20 cellular contexts compared by ENCODE assay signal in the genomic region with DNA sequence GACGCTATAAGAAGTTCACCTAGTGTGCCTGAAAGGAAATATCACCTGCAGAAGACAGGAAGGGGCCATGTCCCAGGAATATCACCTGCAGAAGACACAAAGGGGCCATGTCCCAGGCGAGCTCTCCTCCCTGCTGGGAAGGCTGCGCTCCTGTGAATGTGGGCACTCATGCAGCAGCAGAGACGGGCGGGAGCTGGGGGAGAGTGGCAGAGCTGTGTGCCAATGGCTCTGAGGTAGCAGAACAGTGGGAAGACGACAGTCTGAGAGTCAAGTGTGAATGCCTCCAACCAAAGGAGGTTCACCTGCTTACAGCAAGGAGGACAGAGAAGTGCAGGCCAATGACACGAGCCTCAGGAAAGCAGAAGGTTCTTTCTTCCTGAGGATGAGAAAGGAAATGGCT.
DNase-seq lines count a peak whose midpoint lies in the region; ATAC-seq, FAIRE-seq and TF ChIP-seq lines count a peak whose summit lies in the region.
"Had no signal": no experiment of that assay in that cellular context is flagged by ENCODE, and none has a peak within 500 bp of the region (broad histone marks: within the 10 kb centered on the region; RNA-seq: fewer than 3 reads in every experiment).

No MANE protein-coding gene starts in this region.

- no peak for FAIRE-seq in H1 (lab: Jason Lieb, UNC)
- FAIRE-seq: GM12878, GM19239 had no signal

- H3K23ac ChIP-seq in H1 (ENCODE audit: insufficient read length): no peak overlapping the region

- peak overlapping the region; percentile 86; the same call in 1 of the 2 replicates for H2AK5ac ChIP-seq in H1 (ENCODE audit: low read depth, low read length)

- H2BK15ac ChIP-seq in H1 (ENCODE audit: low read length): no peak overlapping the region

- no peak overlapping the region for H3K9ac ChIP-seq in H1 (replicated peaks in 1 of 4; ENCODE audit: extremely low read depth in 1 of 4, low read depth in 3 of 4, low read length in 3 of 4)
- no peak overlapping the region for H3K9ac ChIP-seq in neural progenitor cell
- H3K9ac ChIP-seq: BLaER1 treated with 17β-estradiol and CSF1 and Interleukin-3, amounts not matched to agents 10 nM and 100 nM had no signal

- no peaks in the 10 kb centered on the region for H3K9me3 Mint-ChIP-seq in neural progenitor cell
- H3K9me3 Mint-ChIP-seq: CD8-positive, alpha-beta T cell had no signal

- DNase-seq in D341Med (ENCODE audit: low spot score) (peak; percentile 15), NCI-H146 treated with DMSO at 0.1 percent for 48 hours (lab: John Stamatoyannopoulos, UW; ENCODE audit: unreplicated experiment) (peak; percentile 30), H1 (ENCODE audit: low read depth in 1 of 2, low spot score in 2 of 2) (no peak), neural progenitor cell (ENCODE audit: low spot score) (peak; percentile 50), SJCRH30 (no peak)
- DNase-seq in stimulated activated CD4-positive, alpha-beta T cell treated with anti-CD3 and anti-CD28 coated beads, Interleukin-2, amount 100 ng/mL, for 24 hours: no peak
- DNase-seq: 8988T; Calu3; CD8-positive, alpha-beta T cell; DMS 273 treated with DMSO at 0.1 percent for 48 hours; DMS53; DND-41; EL; HCEC 1CT had no signal

- H2BK12ac ChIP-seq in H1 (ENCODE audit: low read depth, low read length): no peak overlapping the region

- no peak for TF ChIP-seq EP300 in H1 (IDR thresholded peaks at IDR 0.05; ENCODE audit: borderline replicate concordance in 1 of 2, low read depth in 2 of 2, low read length in 2 of 2)

- H3K79me1 ChIP-seq in H1 (ENCODE audit: low read depth, low read length): no peaks in the 10 kb centered on the region

- H3K27me3 Mint-ChIP-seq in neural progenitor cell (ENCODE audit: insufficient read depth, low read depth): peaks cover 9% of the 10 kb centered on the region

- no peak overlapping the region for H3K18ac ChIP-seq in H1 (ENCODE audit: extremely low read depth, low read length)

- H3K36me3 Mint-ChIP-seq in neural progenitor cell: no peaks in the 10 kb centered on the region
- H3K36me3 Mint-ChIP-seq: CD8-positive, alpha-beta T cell had no signal

- H3K9me3 ChIP-seq in H1 (ENCODE audit: insufficient read depth in 2 of 2, low read depth in 1 of 2, low read length in 1 of 2) (no peaks in the 10 kb centered on the region), neural progenitor cell (ENCODE audit: low read depth) (no peaks in the 10 kb centered on the region), SJCRH30 (replicated peaks) (no peaks in the 10 kb centered on the region)

- no peak overlapping the region for H3K4ac ChIP-seq in H1 (replicated peaks; ENCODE audit: insufficient read length, low read depth, low read length)

- H4K8ac ChIP-seq in H1 (ENCODE audit: extremely low read depth, insufficient read depth, low read length): peak overlapping the region; percentile 62; the same call in 1 of the 2 replicates

- no peak for TF ChIP-seq RAD21 in H1 (IDR thresholded peaks at IDR 0.05 in 1 of 2, conservative IDR thresholded peaks at IDR 0.05 in 1 of 2; ENCODE audit: low read depth in 2 of 2, low read length in 2 of 2)

- H3K79me2 ChIP-seq in H1 (ENCODE audit: control insufficient read depth in 1 of 2, insufficient read depth in 2 of 2, low read length in 2 of 2) (no peaks in the 10 kb centered on the region), neural progenitor cell (ENCODE audit: low read depth) (no peaks in the 10 kb centered on the region)

- no peak overlapping the region for H4K5ac ChIP-seq in H1 (ENCODE audit: insufficient read length, low read depth, low read length)

- H3K4me2 ChIP-seq in H1 (ENCODE audit: insufficient read depth in 1 of 2, low read depth in 2 of 2, low read length in 2 of 2) (no peak overlapping the region), neural progenitor cell (no peak overlapping the region)

- no peaks in the 10 kb centered on the region for H3K23me2 ChIP-seq in H1 (ENCODE audit: low read depth, low read length)

- no peak overlapping the region for H4K91ac ChIP-seq in H1 (replicated peaks; ENCODE audit: insufficient read length, low read length)

- H2BK120ac ChIP-seq in H1 (replicated peaks; ENCODE audit: low read depth, low read length): no peak overlapping the region

- H3K27me3 ChIP-seq in H1 (replicated peaks in 1 of 4; ENCODE audit: control insufficient read depth in 3 of 4, extremely low read depth in 1 of 4, insufficient read depth in 3 of 4, low read length in 3 of 4) (no peaks in the 10 kb centered on the region), neural progenitor cell (no peaks in the 10 kb centered on the region), SJCRH30 (no peaks in the 10 kb centered on the region)
- H3K27me3 ChIP-seq: BLaER1 treated with 17β-estradiol and CSF1 and Interleukin-3, amounts not matched to agents 10 nM and 100 nM had no signal

- no peak overlapping the region for H3K14ac ChIP-seq in H1 (ENCODE audit: insufficient read length)

- H3K4me1 ChIP-seq in H1 (replicated peaks in 1 of 4; ENCODE audit: control insufficient read depth in 3 of 4, insufficient read depth in 4 of 4, low read length in 3 of 4) (no peaks in the 10 kb centered on the region; a peak in 1 of 7 replicates), neural progenitor cell (peaks cover 33% of the 10 kb centered on the region), SJCRH30 (no peaks in the 10 kb centered on the region)

- H3F3A ChIP-seq in neural progenitor cell (ENCODE audit: low read depth): peaks cover 4% of the 10 kb centered on the region

- H3K4me3 ChIP-seq in H1 (ENCODE audit: extremely low read depth in 1 of 4, insufficient read depth in 2 of 4, low read depth in 3 of 4, low read length in 4 of 4) (no peak overlapping the region), neural progenitor cell (no peak overlapping the region), SJCRH30 (no peak overlapping the region)
- H3K4me3 ChIP-seq: BLaER1 treated with 17β-estradiol and CSF1 and Interleukin-3, amounts not matched to agents 10 nM and 100 nM; GM12878 had no signal

- no peaks in the 10 kb centered on the region for H3K36me3 ChIP-seq in H1 (ENCODE audit: control insufficient read depth in 2 of 4, insufficient read depth in 4 of 4, low read length in 3 of 4)
- H3K36me3 ChIP-seq in neural progenitor cell: no peaks in the 10 kb centered on the region
- H3K36me3 ChIP-seq in SJCRH30: no peaks in the 10 kb centered on the region
- H3K36me3 ChIP-seq: BLaER1 treated with 17β-estradiol and CSF1 and Interleukin-3, amounts not matched to agents 10 nM and 100 nM had no signal

- H2AFZ ChIP-seq in H1 (ENCODE audit: low read length) (no peak overlapping the region), neural progenitor cell (replicated peaks) (no peak overlapping the region)

- CTCF ChIA-PET in H1 (lab: Charles Lee; ENCODE audit: partially characterized antibody): interaction anchor here (1.7 to 5.6 kb wide), 2 partner anchors 14 to 17 kb away, joined by 4 to 35 read pairs; no protein-coding TSS in a partner anchor

- no peak overlapping the region for H2BK5ac ChIP-seq in H1 (ENCODE audit: low read depth, low read length)

- H3K4me3 Mint-ChIP-seq in neural progenitor cell: no peak overlapping the region
- H3K4me3 Mint-ChIP-seq: B cell; CD8-positive, alpha-beta T cell had no signal

- H3K27ac ChIP-seq in H1 (ENCODE audit: low read depth, low read length) (no peak overlapping the region), neural progenitor cell (no peak overlapping the region), SJCRH30 (no peak overlapping the region)
- H3K27ac ChIP-seq: BLaER1 treated with 17β-estradiol and CSF1 and Interleukin-3, amounts not matched to agents 10 nM and 100 nM had no signal

- H2BK20ac ChIP-seq in H1 (ENCODE audit: low read length): no peak overlapping the region

- no peak for ATAC-seq in HG02588 (IDR thresholded peaks at IDR 0.05; ENCODE audit: unreplicated experiment)
- ATAC-seq in HG02870 (IDR thresholded peaks at IDR 0.05; ENCODE audit: unreplicated experiment): no peak
- ATAC-seq: CD8-positive, alpha-beta T cell; GM12878 had no signal

- peaks cover 34% of the 10 kb centered on the region for H3K4me1 Mint-ChIP-seq in neural progenitor cell
- H3K4me1 Mint-ChIP-seq: B cell had no signal

- no peak for TF ChIP-seq POLR2A in H1 (IDR thresholded peaks at IDR 0.05; ENCODE audit: control extremely low read depth in 1 of 2, low read depth in 2 of 2, low read length in 2 of 2)

- peak overlapping the region; percentile 70 for H3K27ac Mint-ChIP-seq in neural progenitor cell
- H3K27ac Mint-ChIP-seq: B cell; CD8-positive, alpha-beta T cell had no signal

- 83% methylated on average over 7 of the region's 7 CpGs; no CpG with 5 or more reads in 1 of the 2 experiments for WGBS in H1 (ENCODE audit: extremely low coverage in 1 of 2, insufficient coverage in 1 of 2, insufficient read length in 1 of 2, insufficient replicate concordance in 2 of 2, low coverage in 1 of 2, low lambda C conversion rate in 2 of 2, missing lambda C conversion rate in 1 of 2), 2 experiments

- no peak overlapping the region for H3K56ac ChIP-seq in H1 (replicated peaks; ENCODE audit: insufficient read length, low read depth, low read length)

- TF ChIP-seq CTCF in H1 (IDR thresholded peaks at IDR 0.05; ENCODE audit: control extremely low read depth in 1 of 3, insufficient read depth in 1 of 3, low read depth in 1 of 3, low read length in 3 of 3) (no peak), neural progenitor cell (IDR thresholded peaks at IDR 0.05) (no peak)

- POLR2A ChIA-PET in H1 (lab: Charles Lee; ENCODE audit: partially characterized antibody): no interaction called here

- H4K20me1 ChIP-seq in H1 (replicated peaks in 1 of 2; ENCODE audit: control insufficient read depth in 1 of 2, insufficient read depth in 2 of 2, low read length in 2 of 2): no peaks in the 10 kb centered on the region
- no peaks in the 10 kb centered on the region for H4K20me1 ChIP-seq in neural progenitor cell (ENCODE audit: low read depth)
- H4K20me1 ChIP-seq: BLaER1 treated with 17β-estradiol and CSF1 and Interleukin-3, amounts not matched to agents 10 nM and 100 nM had no signal

TF ChIP-seq in H1, 55 proteins besides CTCF, POLR2A, EP300 and RAD21 (continues in another document):
- TF ChIP-seq KDM1A (IDR thresholded peaks at IDR 0.05; ENCODE audit: borderline replicate concordance, low read length): no peak
- no peak for TF ChIP-seq PHF8 (conservative IDR thresholded peaks at IDR 0.05; ENCODE audit: low read depth, low read length)
- no peak for TF ChIP-seq RBBP5 (IDR thresholded peaks at IDR 0.05; ENCODE audit: borderline replicate concordance, low read depth, low read length)
- no peak for TF ChIP-seq ATF2 (IDR thresholded peaks at IDR 0.05; ENCODE audit: low read length)
- TF ChIP-seq SP1 (IDR thresholded peaks at IDR 0.05; ENCODE audit: low read depth, low read length): no peak

Comparison
In these comparisons a context has a peak if more than half of its experiments do, and no peak if none do; other contexts are left out.
1. DNase-seq: peak in D341Med (single experiment), NCI-H146 treated with DMSO at 0.1 percent for 48 hours (single experiment) and neural progenitor cell (single experiment); none in H1 (0 of 2), SJCRH30 (0 of 2) and stimulated activated CD4-positive, alpha-beta T cell treated with anti-CD3 and anti-CD28 coated beads, Interleukin-2, amount 100 ng/mL, for 24 hours (0 of 2).